Comparison of ENCODE assay signal across 8 cellular contexts in the genomic region with DNA sequence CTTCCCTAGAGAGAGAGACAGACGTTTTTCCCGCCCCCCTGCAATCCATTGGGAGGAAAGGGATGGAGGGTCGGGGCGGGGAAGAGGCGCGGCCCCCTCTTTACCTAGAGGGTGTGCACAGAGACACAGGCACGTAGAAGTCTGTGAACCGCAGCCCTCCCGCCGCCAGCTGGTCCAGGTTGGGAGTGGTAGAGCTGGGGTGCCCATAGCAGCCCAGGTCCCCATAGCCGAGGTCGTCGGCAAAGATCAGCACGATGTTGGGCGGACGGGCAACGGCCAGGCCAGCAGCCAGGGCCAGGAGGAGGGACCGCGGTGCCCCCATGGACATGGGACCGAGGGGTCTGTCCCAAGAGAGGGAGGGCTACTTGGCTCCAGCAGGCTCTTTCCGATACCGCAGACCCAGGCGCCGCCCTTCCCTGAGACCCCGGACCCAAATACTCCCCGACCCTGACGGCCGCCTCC. TPM values are rescaled to one million over a fixed set of nuclear protein-coding genes. Genes with fewer than 3 reads are reported as not detected.
A peak's percentile ranks its signal among the peaks of the same experiment; 100 is the strongest.
DNase-seq lines count a peak whose midpoint lies in the region; ATAC-seq, FAIRE-seq and TF ChIP-seq lines count a peak whose summit lies in the region.

No MANE protein-coding gene starts in this region.

- H3K4me3 Mint-ChIP-seq in activated CD4-positive, alpha-beta memory T cell treated with anti-CD3 and anti-CD28 coated beads for 36 hours = peak overlapping the region; percentile 79

- H3K4me3 ChIP-seq in GM12875 (ENCODE audit: low read depth, low read length) (peak overlapping the region; percentile 88), psoas muscle (peak overlapping the region; percentile 91)

- no peaks in the 10 kb centered on the region for H3K9me3 Mint-ChIP-seq in activated CD4-positive, alpha-beta memory T cell treated with anti-CD3 and anti-CD28 coated beads for 36 hours

- no peak for TF ChIP-seq POLR2A in H54 (IDR thresholded peaks at IDR 0.05; ENCODE audit: low read depth, low read length)

- H3K27me3 Mint-ChIP-seq in activated CD4-positive, alpha-beta memory T cell treated with anti-CD3 and anti-CD28 coated beads for 36 hours = no peaks in the 10 kb centered on the region

- no peak for TF ChIP-seq CTCF in GM12875 (IDR thresholded peaks at IDR 0.05; ENCODE audit: borderline replicate concordance, insufficient read depth, low read depth, low read length)
- no peak for TF ChIP-seq CTCF in psoas muscle (IDR thresholded peaks at IDR 0.05)

- CTCF ChIA-PET in activated CD4-positive, alpha-beta memory T cell treated with anti-CD3 and anti-CD28 coated beads for 36 hours (lab: Charles Lee) = interaction anchor here (1.0 to 1.4 kb wide), 5 partner anchors 15 to 102 kb away, joined by 3 to 5 read pairs (median 3); a partner anchor contains a TSS

- H3K9me3 ChIP-seq in psoas muscle = no peaks in the 10 kb centered on the region

- H3K36me3 ChIP-seq in psoas muscle (ENCODE audit: insufficient read depth in 1 of 2, low read depth in 1 of 2) = peaks cover 0 to 17% of the 10 kb centered on the region in 2 donors

- ATAC-seq in HG02885 (IDR thresholded peaks at IDR 0.05; ENCODE audit: poor library complexity, unreplicated experiment) (peak; percentile 14), Right ventricle myocardium inferior (peak; percentile 1), psoas muscle (peak; percentile 12 to 46 (median 22)), HG03520 (IDR thresholded peaks at IDR 0.05; ENCODE audit: unreplicated experiment) (no peak)

- H3K27ac ChIP-seq in psoas muscle = peak overlapping the region; percentile 80

- FAIRE-seq in H54 (lab: Jason Lieb, UNC) = no peak

- intact Hi-C loops in activated CD4-positive, alpha-beta memory T cell treated with anti-CD3 and anti-CD28 coated beads for 36 hours (cut with micrococcal nuclease) = no loop called here
- intact Hi-C loops in Right ventricle myocardium inferior (cut with DNase I) = no loop called here
- intact Hi-C loops in psoas muscle (cut with DNase I) = loop anchor here in 1 of 2 donors (5.0 kb wide), 1 partner anchor 75 kb away; no protein-coding TSS in a partner anchor

- POLR2A ChIA-PET in activated CD4-positive, alpha-beta memory T cell treated with anti-CD3 and anti-CD28 coated beads for 36 hours (lab: Charles Lee) = interaction anchor here (0.9 to 1.4 kb wide), 3 partner anchors 77 to 120 kb away, joined by 3 to 5 read pairs (median 3); a partner anchor contains a TSS

- H3K27ac Mint-ChIP-seq in activated CD4-positive, alpha-beta memory T cell treated with anti-CD3 and anti-CD28 coated beads for 36 hours = peak overlapping the region; percentile 69

- peaks cover 10% of the 10 kb centered on the region for H3K4me1 ChIP-seq in psoas muscle

- H3K4me1 Mint-ChIP-seq in activated CD4-positive, alpha-beta memory T cell treated with anti-CD3 and anti-CD28 coated beads for 36 hours (ENCODE audit: low read depth) = peaks cover 25% of the 10 kb centered on the region

- DNase-seq in activated CD4-positive, alpha-beta memory T cell treated with anti-CD3 and anti-CD28 coated beads for 36 hours = peak; percentile 37
- DNase-seq in Right ventricle myocardium inferior (ENCODE audit: missing footprints) (no peak), psoas muscle (no peak), NCI-H1930 (lab: John Stamatoyannopoulos, UW) (no peak), H54 (ENCODE audit: insufficient read length, low spot score) (no peak)

- no peaks in the 10 kb centered on the region for H3K27me3 ChIP-seq in psoas muscle (ENCODE audit: insufficient read depth in 3 of 3, low read length in 2 of 3)

- 10 to 27% (median 16%) methylated on average over 22 to 28 of the region's 28 CpGs for WGBS in psoas muscle, 3 donors

- H3K36me3 Mint-ChIP-seq in activated CD4-positive, alpha-beta memory T cell treated with anti-CD3 and anti-CD28 coated beads for 36 hours = peaks cover 2% of the 10 kb centered on the region

RNA-seq across cellular contexts. Expression of a gene that starts 0.5 kb away (rescaled TPM):
- total RNA-seq in activated CD4-positive, alpha-beta memory T cell treated with anti-CD3 and anti-CD28 coated beads for 36 hours = 10 to 100 TPM; 23.9 to 25.8 TPM
- total RNA-seq in Right ventricle myocardium inferior (21.3 TPM), psoas muscle (10 to 100 TPM in 2 of 4 donors, 1 to 10 TPM in 2; 8.8 to 13.6 (median 10.4) TPM)
- 10 to 100 TPM in 1 of 3 donors, 1 to 10 TPM in 2; 8.3 to 11.7 (median 9.8) TPM for polyA plus RNA-seq in psoas muscle

RNA-seq across cellular contexts. Expression of a gene that starts 26.9 kb away (rescaled TPM):
- under 1 TPM; 0.10 to 0.19 TPM for total RNA-seq in activated CD4-positive, alpha-beta memory T cell treated with anti-CD3 and anti-CD28 coated beads for 36 hours
- total RNA-seq in Right ventricle myocardium inferior (0.57 TPM), psoas muscle (under 1 TPM; 0.12 to 0.34 (median 0.17) TPM)
- under 1 TPM; 0.13 to 0.22 (median 0.15) TPM for polyA plus RNA-seq in psoas muscle

RNA-seq across cellular contexts. Expression of a gene that starts 44.8 kb away (rescaled TPM):
- total RNA-seq in activated CD4-positive, alpha-beta memory T cell treated with anti-CD3 and anti-CD28 coated beads for 36 hours = 10 to 100 TPM; 76.2 to 76.3 TPM
- total RNA-seq in Right ventricle myocardium inferior (37.8 TPM), psoas muscle (10 to 100 TPM; 11.5 to 25.2 (median 16.3) TPM)
- 10 to 100 TPM; 13.1 to 14.3 (median 13.6) TPM for polyA plus RNA-seq in psoas muscle

RNA-seq across cellular contexts. Expression of a gene that starts 45.1 kb away (rescaled TPM):
- under 1 TPM; 0.05 to 0.07 TPM for total RNA-seq in activated CD4-positive, alpha-beta memory T cell treated with anti-CD3 and anti-CD28 coated beads for 36 hours
- total RNA-seq in Right ventricle myocardium inferior (22.2 TPM), psoas muscle (10 to 100 TPM in 3 of 4 donors, 1 to 10 TPM in 1; 7.5 to 16.3 (median 13.5) TPM)
- polyA plus RNA-seq in psoas muscle = 1 to 10 TPM; 4.2 to 9.3 (median 4.8) TPM

RNA-seq across cellular contexts. Expression of a gene that starts 49.3 kb away (rescaled TPM):
- 10 to 100 TPM; 33.3 to 36.9 TPM for total RNA-seq in activated CD4-positive, alpha-beta memory T cell treated with anti-CD3 and anti-CD28 coated beads for 36 hours
- total RNA-seq in Right ventricle myocardium inferior (370 TPM), psoas muscle (100 to 1,000 TPM in 3 of 4 donors, 10 to 100 TPM in 1; 75.8 to 144 (median 139) TPM)
- 10 to 100 TPM; 57.4 to 87.6 (median 70.8) TPM for polyA plus RNA-seq in psoas muscle
